Comparison of ENCODE assay signal across 16 cellular contexts in genomic region chr1:182397653-182398388, GRCh38. TPM values are rescaled to one million over a fixed set of nuclear protein-coding genes. Genes with fewer than 3 reads are reported as not detected.
DNase-seq lines count a peak whose midpoint lies in the region; ATAC-seq and TF ChIP-seq lines count a peak whose summit lies in the region.
"Had no signal": no experiment of that assay in that cellular context is flagged by ENCODE, and none has a peak within 500 bp of the region (broad histone marks: within the 10 kb centered on the region; RNA-seq: fewer than 3 reads in every experiment).

No MANE protein-coding gene starts in this region.

- H3K9me2 ChIP-seq in GM23248 (ENCODE audit: insufficient read depth), result no peaks in the 10 kb centered on the region
- H3K9me2 ChIP-seq: SK-N-SH had no signal

- no peaks in the 10 kb centered on the region for H3K9me3 Mint-ChIP-seq in activated T-helper 17 cell treated with anti-CD3 and anti-CD28 coated beads, Interleukin-2, amount 50 U/mL, for 72 hours

- H3K36me3 ChIP-seq in GM23248 (ENCODE audit: low read depth) (no peaks in the 10 kb centered on the region), stomach (no peaks in the 10 kb centered on the region)
- H3K36me3 ChIP-seq: BLaER1 had no signal

- H3K4me3 ChIP-seq in GM23248 (no peak overlapping the region), stomach (no peak overlapping the region)
- H3K4me3 ChIP-seq: BLaER1 had no signal

- TF ChIP-seq CTCF in stomach (IDR thresholded peaks at IDR 0.05), result no peak

- DNase-seq in GM23248, result peak; percentile 62
- peak; percentile 65 for DNase-seq in kidney tubule cell (ENCODE audit: low spot score)
- DNase-seq in stomach, result peak; percentile 55
- DNase-seq in effector CD4-positive, alpha-beta T cell, result no peak
- no peak for DNase-seq in dedifferentiated amniotic fluid mesenchymal stem cell (ENCODE audit: extremely low spot score)
- DNase-seq in HuH-7.5 (ENCODE audit: low spot score), result no peak
- DNase-seq: activated CD8-positive, alpha-beta memory T cell treated with anti-CD3 and anti-CD28 coated beads for 24 hours; activated effector memory CD4-positive, alpha-beta T cell treated with Interleukin-2 at 50 U/mL for 16 hours; aorta; EL had no signal

- no peaks in the 10 kb centered on the region for H3K27me3 ChIP-seq in GM23248 (replicated peaks; ENCODE audit: insufficient read depth)
- no peaks in the 10 kb centered on the region for H3K27me3 ChIP-seq in stomach
- H3K27me3 ChIP-seq: BLaER1 had no signal

- H3K4me1 Mint-ChIP-seq in activated T-helper 17 cell treated with anti-CD3 and anti-CD28 coated beads, Interleukin-2, amount 50 U/mL, for 72 hours, result peaks cover 6% of the 10 kb centered on the region

- no peak overlapping the region for H3K9ac ChIP-seq in GM23248
- H3K9ac ChIP-seq: SK-N-SH had no signal

- intact Hi-C loops in stomach (cut with DNase I; ENCODE audit: low total_unique reads), result loop anchor here (10.0 kb wide), 1 partner anchor 93 kb away; no protein-coding TSS in a partner anchor

- no peaks in the 10 kb centered on the region for H4K20me1 ChIP-seq in GM23248 (ENCODE audit: insufficient read depth)
- H4K20me1 ChIP-seq: BLaER1 had no signal

- ATAC-seq in activated T-helper 17 cell treated with anti-CD3 and anti-CD28 coated beads, Interleukin-2, amount 50 U/mL, for 72 hours (replicated peaks), result peak; percentile 35
- no peak for ATAC-seq in HG02973 (IDR thresholded peaks at IDR 0.05; ENCODE audit: unreplicated experiment)

- H3K27me3 Mint-ChIP-seq in activated T-helper 17 cell treated with anti-CD3 and anti-CD28 coated beads, Interleukin-2, amount 50 U/mL, for 72 hours, result no peaks in the 10 kb centered on the region

- H3K36me3 Mint-ChIP-seq in activated T-helper 17 cell treated with anti-CD3 and anti-CD28 coated beads, Interleukin-2, amount 50 U/mL, for 72 hours (ENCODE audit: low read depth), result no peaks in the 10 kb centered on the region

- no peaks in the 10 kb centered on the region for H3K79me2 ChIP-seq in GM23248 (ENCODE audit: insufficient read depth)

- no peak overlapping the region for H3K27ac Mint-ChIP-seq in activated T-helper 17 cell treated with anti-CD3 and anti-CD28 coated beads, Interleukin-2, amount 50 U/mL, for 72 hours

- H2AFZ ChIP-seq in GM23248, result no peak overlapping the region

- peaks cover 7% of the 10 kb centered on the region; the same call in 1 of the 2 replicates for H3F3A ChIP-seq in GM23248 (ENCODE audit: insufficient read depth)

- H3K27ac ChIP-seq in GM23248, result no peak overlapping the region
- H3K27ac ChIP-seq in stomach, result peak overlapping the region; percentile 7 to 99 (median 62)

- TF ChIP-seq POLR2A in stomach (IDR thresholded peaks at IDR 0.05), result no peak

- no peak overlapping the region for H3K4me3 Mint-ChIP-seq in activated T-helper 17 cell treated with anti-CD3 and anti-CD28 coated beads, Interleukin-2, amount 50 U/mL, for 72 hours

- WGBS in GM23248 (ENCODE audit: low coverage in 1 of 2, low lambda C conversion rate in 2 of 2, missing lambda C conversion rate in 2 of 2), 2 experiments, result 78 to 85% methylated on average over 5 to 8 of the region's 8 CpGs
- 55 to 76% (median 65%) methylated on average over 8 of the region's 8 CpGs for WGBS in stomach, 5 donors

- TF ChIP-seq EP300 in stomach (IDR thresholded peaks at IDR 0.05), result no peak

- in situ Hi-C loops in GM23248 (cut with MboI), result loop anchor here (5.0 kb wide), 2 partner anchors 256 to 311 kb away; no protein-coding TSS in a partner anchor

- H3K9me3 ChIP-seq in GM23248 (ENCODE audit: low read depth) (no peaks in the 10 kb centered on the region), stomach (no peaks in the 10 kb centered on the region)
- H3K9me3 ChIP-seq: BLaER1, SK-N-SH had no signal

- H3K4me2 ChIP-seq in GM23248 (ENCODE audit: unreplicated experiment), result peak overlapping the region; percentile 32
- H3K4me2 ChIP-seq: SK-N-SH had no signal

- H3K4me1 ChIP-seq in GM23248 (ENCODE audit: insufficient read depth), result peaks cover 13% of the 10 kb centered on the region
- H3K4me1 ChIP-seq in stomach, result peaks cover 20 to 53% (median 38%) of the 10 kb centered on the region in 4 donors

RNA-seq across cellular contexts. Expression of gene TEDDM1, which starts 2.6 kb away (rescaled TPM):
- not detected in 2 replicates for total RNA-seq in GM23248 (2014; rRNA removed; shearing (Covaris generic))
- polyA plus RNA-seq in GM23248 (2016; fragmentation: Nextera tagmentation; extraction: Ambion mirVana) (not detected in 2 replicates), stomach (not detected)
- total RNA-seq in activated T-helper 17 cell treated with anti-CD3 and anti-CD28 coated beads, Interleukin-2, amount 50 U/mL, for 72 hours, result not detected
- total RNA-seq in stomach, result not detected
- total RNA-seq: aorta, pulmonary artery endothelial cell, temporal lobe had no signal
- polyA plus RNA-seq: aorta, SK-N-SH had no signal

RNA-seq across cellular contexts. Expression of gene GLUL, which starts 6.2 kb away (rescaled TPM):
- 160 and 175 TPM in 2 replicates for total RNA-seq in GM23248 (2014; rRNA removed; shearing (Covaris generic))
- polyA plus RNA-seq in GM23248 (2016; fragmentation: Nextera tagmentation; extraction: Ambion mirVana), result 119 and 127 TPM in 2 replicates
- 100 to 1,000 TPM; 159 to 236 TPM for total RNA-seq in activated T-helper 17 cell treated with anti-CD3 and anti-CD28 coated beads, Interleukin-2, amount 50 U/mL, for 72 hours
- total RNA-seq in stomach, result 1,000 to 10,000 TPM in 4 of 5 donors, 100 to 1,000 TPM in 1; 102 to 1,958 (median 1,662) TPM
- 1,000 to 10,000 TPM in 2 of 3 donors, 100 to 1,000 TPM in 1; 763 to 1,536 (median 1,525) TPM for polyA plus RNA-seq in stomach

RNA-seq across cellular contexts. Expression of gene RGSL1, which starts 52.1 kb away (rescaled TPM):
- total RNA-seq in GM23248 (2014; rRNA removed; shearing (Covaris generic)), result not detected in 2 replicates
- polyA plus RNA-seq in GM23248 (2016; fragmentation: Nextera tagmentation; extraction: Ambion mirVana), result not detected in 2 replicates
- not detected for total RNA-seq in activated T-helper 17 cell treated with anti-CD3 and anti-CD28 coated beads, Interleukin-2, amount 50 U/mL, for 72 hours
- total RNA-seq in stomach, result not detected
- not detected for polyA plus RNA-seq in stomach
- total RNA-seq: aorta, pulmonary artery endothelial cell, temporal lobe had no signal
- polyA plus RNA-seq: aorta, SK-N-SH had no signal

Comparison
In these comparisons a context has a peak if more than half of its experiments do, and no peak if none do; other contexts are left out.
1. DNase-seq: peak in GM23248 (single experiment), kidney tubule cell (single experiment) and stomach (single experiment); none in effector CD4-positive, alpha-beta T cell (single experiment), dedifferentiated amniotic fluid mesenchymal stem cell (single experiment) and HuH-7.5 (single experiment).